In the genomic region with DNA sequence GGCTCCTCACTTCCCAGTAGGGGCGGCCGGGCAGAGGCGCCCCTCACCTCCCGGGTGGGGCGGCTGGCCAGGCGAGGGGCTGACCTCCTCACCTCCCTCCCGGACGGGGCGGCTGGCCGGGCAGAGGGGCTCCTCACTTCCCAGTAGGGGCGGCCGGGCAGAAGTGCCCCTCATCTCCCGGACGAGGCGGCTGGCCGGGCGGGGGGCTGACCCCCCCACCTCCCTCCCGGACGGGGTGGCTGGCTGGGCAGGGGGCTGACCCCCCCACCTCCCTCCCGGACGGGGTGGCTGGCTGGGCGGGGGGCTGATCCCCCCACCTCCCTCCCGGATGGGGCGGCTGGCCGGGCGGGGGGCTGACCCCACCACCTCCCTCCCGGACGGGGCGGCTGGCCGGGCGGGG, we compare ENCODE assay signal across 6 cellular contexts. TPM values are rescaled to one million over a fixed set of nuclear protein-coding genes. Genes with fewer than 3 reads are reported as not detected.
"Had no signal": no experiment of that assay in that cellular context is flagged by ENCODE, and none has a peak within 500 bp of the region (broad histone marks: within the 10 kb centered on the region; RNA-seq: fewer than 3 reads in every experiment).

No MANE protein-coding gene starts in this region.

RNA-seq across cellular contexts. Expression of a gene that starts 14.9 kb away (rescaled TPM):
- total RNA-seq: HepG2, HT-29, HT1080, IMR-90, K562 had no signal
- polyA plus RNA-seq: HepG2, IMR-90, K562 had no signal

RNA-seq across cellular contexts. Expression of a gene that starts 27.0 kb away (rescaled TPM):
- total RNA-seq: HepG2, HT-29, HT1080, IMR-90, K562 had no signal
- polyA plus RNA-seq: HepG2, IgD-negative memory B cell, IMR-90, K562 had no signal

RNA-seq across cellular contexts. Expression of a gene that starts 40.0 kb away (rescaled TPM):
- total RNA-seq: HepG2, HT-29, HT1080, IMR-90, K562 had no signal
- polyA plus RNA-seq: HepG2, IgD-negative memory B cell, IMR-90, K562 had no signal
